ENCODE assay signal across 2 cellular contexts in the genomic region with DNA sequence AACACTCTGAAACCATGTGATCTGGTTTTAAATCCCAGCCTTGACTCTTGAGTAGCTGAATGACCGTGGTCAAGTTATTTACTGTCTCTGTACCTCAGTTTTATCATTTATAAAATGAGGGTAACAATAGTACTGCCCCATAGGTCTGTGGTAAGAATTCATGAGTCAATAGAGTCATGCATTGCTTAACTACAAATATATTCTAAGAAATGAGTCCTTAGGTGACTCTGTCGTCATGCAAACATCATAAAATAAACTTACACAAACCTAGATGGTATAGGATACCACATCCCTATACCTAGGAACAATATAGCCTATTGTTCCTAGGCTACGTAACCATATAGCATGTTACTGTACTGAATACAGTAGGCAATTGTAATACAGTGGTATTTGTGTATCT.
TF ChIP-seq lines count a peak whose summit lies in the region.

No MANE protein-coding gene starts in this region.

TF ChIP-seq in HepG2, 621 proteins besides CTCF, POLR2A, EP300 and RAD21:
- TF ChIP-seq SOX13 (IDR thresholded peaks at IDR 0.05) = no peak
- TF ChIP-seq SOX13 (CRISPR knock-in tag; conservative IDR thresholded peaks at IDR 0.05 in 1 of 2, IDR thresholded peaks at IDR 0.05 in 1 of 2) = peak in 1 of 2 experiments; percentile 55; a peak in 1 of 4 replicates
- TF ChIP-seq SP1 (IDR thresholded peaks at IDR 0.05) = no peak
- TF ChIP-seq SP1 (CRISPR knock-in tag; IDR thresholded peaks at IDR 0.05) = no peak
- TF ChIP-seq FOSL1 (CRISPR knock-in tag; IDR thresholded peaks at IDR 0.05; ENCODE audit: borderline replicate concordance) = no peak
- peak; percentile 60 for TF ChIP-seq CEBPB (IDR thresholded peaks at IDR 0.05; ENCODE audit: borderline replicate concordance, low read depth, low read length)
- TF ChIP-seq BCL6 (CRISPR knock-in tag; IDR thresholded peaks at IDR 0.05) = 0 out of 2 replicates have a peak, but pooled peaks have one; percentile 13
- TF ChIP-seq ZBTB21 (CRISPR knock-in tag; IDR thresholded peaks at IDR 0.05) = peak; percentile 74; the same call in 1 of the 2 replicates
- TF ChIP-seq SOX6 (IDR thresholded peaks at IDR 0.05) = no peak
- TF ChIP-seq SOX6 (CRISPR knock-in tag; IDR thresholded peaks at IDR 0.05) = peak; percentile 10; the same call in 1 of the 2 replicates
TF ChIP-seq in HepG2: peak in this region for 5.

TF ChIP-seq in IMR-90, 13 proteins besides CTCF, POLR2A, EP300 and RAD21:
- peak; percentile 75; the same call in 1 of the 2 replicates for TF ChIP-seq CEBPB (IDR thresholded peaks at IDR 0.05; ENCODE audit: low read depth, low read length)
- no peak for TF ChIP-seq MAZ (IDR thresholded peaks at IDR 0.05; ENCODE audit: borderline replicate concordance, low read depth, low read length)
